Comparison of ENCODE assay signal across 18 cellular contexts in genomic region chr22:49906799-49907290, GRCh38. TPM values are rescaled to one million over a fixed set of nuclear protein-coding genes. Genes with fewer than 3 reads are reported as not detected.
DNase-seq lines count a peak whose midpoint lies in the region; ATAC-seq and TF ChIP-seq lines count a peak whose summit lies in the region.
"Had no signal": no experiment of that assay in that cellular context is flagged by ENCODE, and none has a peak within 500 bp of the region (broad histone marks: within the 10 kb centered on the region; RNA-seq: fewer than 3 reads in every experiment).

No MANE protein-coding gene starts in this region.

- WGBS in right cardiac atrium = 92% methylated on average over 14 of the region's 14 CpGs
- 93 to 94% methylated on average over 14 of the region's 14 CpGs for whole genome bisulfite sequencing in aorta, 2 donors

- H3K4me1 Mint-ChIP-seq in activated naive CD8-positive, alpha-beta T cell treated with anti-CD3 and anti-CD28 coated beads for 36 hours = peaks cover 2% of the 10 kb centered on the region

- H3K27ac Mint-ChIP-seq in activated naive CD8-positive, alpha-beta T cell treated with anti-CD3 and anti-CD28 coated beads for 36 hours = peak overlapping the region; percentile 57
- H3K27ac Mint-ChIP-seq: T-helper 1 cell treated with Interleukin-12 subunit alpha and Interleukin-12 subunit beta and Interleukin-4 antibody, amounts not matched to agents 30 μg/mL and 1 μg/mL, for 36 hours had no signal

- H3K4me3 ChIP-seq in right cardiac atrium (ENCODE audit: low read length) (no peak overlapping the region), left ventricle myocardium inferior (no peak overlapping the region), mucosa of descending colon (no peak overlapping the region), aorta (ENCODE audit: low read length in 2 of 2) (no peak overlapping the region), gastrocnemius medialis (no peak overlapping the region)
- H3K4me3 ChIP-seq: gastroesophageal sphincter, hepatocyte had no signal

- peaks cover 18% of the 10 kb centered on the region for H3K36me3 Mint-ChIP-seq in activated naive CD8-positive, alpha-beta T cell treated with anti-CD3 and anti-CD28 coated beads for 36 hours

- DNase-seq in right cardiac atrium = peak in 1 of 3 donors; percentile 25
- DNase-seq in left ventricle myocardium inferior = no peak
- DNase-seq in activated naive CD8-positive, alpha-beta T cell treated with anti-CD3 and anti-CD28 coated beads for 36 hours = no peak
- DNase-seq in mucosa of descending colon = peak in 2 of 3 donors; percentile 16 to 44
- DNase-seq in aorta = peak; percentile 40 to 72
- no peak for DNase-seq in gastrocnemius medialis
- no peak for DNase-seq in omental fat pad (ENCODE audit: low spot score)
- DNase-seq: activated CD8-positive, alpha-beta memory T cell treated with anti-CD3 and anti-CD28 coated beads for 24 hours; anterior cingulate cortex; left colon; naive B cell; NCI-H1105 treated with DMSO at 0.1 percent for 48 hours; NCI-H2029; trophoblast cell had no signal

- peaks cover 83% of the 10 kb centered on the region for H3K36me3 ChIP-seq in left ventricle myocardium inferior
- peaks cover 7% of the 10 kb centered on the region for H3K36me3 ChIP-seq in mucosa of descending colon (ENCODE audit: low read depth)
- H3K36me3 ChIP-seq in aorta (ENCODE audit: control insufficient read depth in 1 of 2, insufficient read depth in 2 of 2, low read length in 1 of 2) = peaks cover 0 to 15% of the 10 kb centered on the region in 2 donors
- peaks cover 0 to 67% of the 10 kb centered on the region in 2 donors for H3K36me3 ChIP-seq in gastrocnemius medialis

- H3K27me3 Mint-ChIP-seq in activated naive CD8-positive, alpha-beta T cell treated with anti-CD3 and anti-CD28 coated beads for 36 hours = no peaks in the 10 kb centered on the region
- H3K27me3 Mint-ChIP-seq: naive B cell had no signal

- H3K27me3 ChIP-seq in right cardiac atrium (ENCODE audit: control insufficient read depth, insufficient read depth) (no peaks in the 10 kb centered on the region), left ventricle myocardium inferior (ENCODE audit: low read depth) (no peaks in the 10 kb centered on the region), aorta (ENCODE audit: control insufficient read depth in 1 of 2, insufficient read depth in 2 of 2, low read length in 1 of 2) (no peaks in the 10 kb centered on the region), gastrocnemius medialis (no peaks in the 10 kb centered on the region)
- H3K27me3 ChIP-seq: gastroesophageal sphincter, hepatocyte had no signal

- H3K9me3 Mint-ChIP-seq in activated naive CD8-positive, alpha-beta T cell treated with anti-CD3 and anti-CD28 coated beads for 36 hours = no peaks in the 10 kb centered on the region
- H3K9me3 Mint-ChIP-seq: naive B cell; T-helper 1 cell treated with Interleukin-12 subunit alpha and Interleukin-12 subunit beta and Interleukin-4 antibody, amounts not matched to agents 30 μg/mL and 1 μg/mL, for 36 hours had no signal

- no peaks in the 10 kb centered on the region for H3K9me3 ChIP-seq in right cardiac atrium (ENCODE audit: control insufficient read depth, low read length)
- no peaks in the 10 kb centered on the region for H3K9me3 ChIP-seq in left ventricle myocardium inferior (replicated peaks)
- H3K9me3 ChIP-seq in mucosa of descending colon = no peaks in the 10 kb centered on the region
- no peaks in the 10 kb centered on the region for H3K9me3 ChIP-seq in aorta (ENCODE audit: control insufficient read depth, low read length)
- no peaks in the 10 kb centered on the region for H3K9me3 ChIP-seq in gastrocnemius medialis
- H3K9me3 ChIP-seq: gastroesophageal sphincter had no signal

- H3K4me3 Mint-ChIP-seq in activated naive CD8-positive, alpha-beta T cell treated with anti-CD3 and anti-CD28 coated beads for 36 hours = no peak overlapping the region
- H3K4me3 Mint-ChIP-seq: naive B cell; T-helper 1 cell treated with Interleukin-12 subunit alpha and Interleukin-12 subunit beta and Interleukin-4 antibody, amounts not matched to agents 30 μg/mL and 1 μg/mL, for 36 hours had no signal

- ATAC-seq in right cardiac atrium = peak; percentile 8 to 30
- no peak for ATAC-seq in mucosa of descending colon
- ATAC-seq in aorta (ENCODE audit: low FRiP score) = peak; percentile 9
- no peak for ATAC-seq in gastrocnemius medialis
- no peak for ATAC-seq in omental fat pad (ENCODE audit: low FRiP score)
- ATAC-seq in HG02623 (IDR thresholded peaks at IDR 0.05; ENCODE audit: unreplicated experiment) = no peak
- ATAC-seq: gastroesophageal sphincter, left colon had no signal

- TF ChIP-seq POLR2A in gastrocnemius medialis (IDR thresholded peaks at IDR 0.05) = no peak

- TF ChIP-seq CTCF in left ventricle myocardium inferior (IDR thresholded peaks at IDR 0.05; ENCODE audit: borderline replicate concordance) (no peak), mucosa of descending colon (IDR thresholded peaks at IDR 0.05) (no peak), gastrocnemius medialis (IDR thresholded peaks at IDR 0.05 in 4 of 5, conservative IDR thresholded peaks at IDR 0.05 in 1 of 5) (no peak), omental fat pad (IDR thresholded peaks at IDR 0.05) (no peak)

- no peaks in the 10 kb centered on the region for H3K4me1 ChIP-seq in right cardiac atrium (ENCODE audit: control insufficient read depth, insufficient read depth, low read length)
- peaks cover 11% of the 10 kb centered on the region for H3K4me1 ChIP-seq in left ventricle myocardium inferior
- no peaks in the 10 kb centered on the region for H3K4me1 ChIP-seq in mucosa of descending colon (ENCODE audit: low read depth)
- H3K4me1 ChIP-seq in aorta (ENCODE audit: control insufficient read depth in 1 of 2, insufficient read depth in 2 of 2, low read length in 2 of 2) = no peaks in the 10 kb centered on the region
- H3K4me1 ChIP-seq in gastrocnemius medialis = no peaks in the 10 kb centered on the region
- H3K4me1 ChIP-seq: gastroesophageal sphincter had no signal

- H3K27ac ChIP-seq in right cardiac atrium (ENCODE audit: low read length) = no peak overlapping the region
- H3K27ac ChIP-seq in left ventricle myocardium inferior (replicated peaks) = no peak overlapping the region
- H3K27ac ChIP-seq in aorta (ENCODE audit: low read depth in 1 of 2, low read length in 2 of 2) = no peak overlapping the region
- no peak overlapping the region for H3K27ac ChIP-seq in gastrocnemius medialis
- H3K27ac ChIP-seq: gastroesophageal sphincter, hepatocyte had no signal

- in situ Hi-C loops in gastrocnemius medialis (cut with MboI; ENCODE audit: low sequenced_read_pairs in 4 of 4) = no loop called here

- intact Hi-C loops in right cardiac atrium (cut with DNase I) = loop anchor here in 1 of 4 donors (10.0 kb wide), 1 partner anchor 142 kb away; no protein-coding TSS in a partner anchor
- intact Hi-C loops in left ventricle myocardium inferior (cut with micrococcal nuclease) = no loop called here
- intact Hi-C loops in mucosa of descending colon (cut with DNase I, micrococcal nuclease) = no loop called here
- intact Hi-C loops in aorta (cut with DNase I) = no loop called here
- intact Hi-C loops in gastrocnemius medialis (cut with DNase I; ENCODE audit: low total_unique reads) = no loop called here

RNA-seq across cellular contexts. Expression of gene ALG12, which starts 11.4 kb away (rescaled TPM):
- total RNA-seq in right cardiac atrium (10 to 100 TPM; 13.2 to 19.7 (median 17.4) TPM), left ventricle myocardium inferior (17.0 TPM), mucosa of descending colon (10 to 100 TPM; 21.7 to 28.7 (median 25.5) TPM), aorta (10 to 100 TPM; 13.7 to 18.7 TPM), gastrocnemius medialis (1 to 10 TPM; 6.4 to 9.6 (median 8.2) TPM), omental fat pad (10 to 100 TPM; 11.7 to 21.8 (median 13.0) TPM)
- polyA plus RNA-seq in right cardiac atrium (13.0 TPM), aorta (10 to 100 TPM in 1 of 2 donors, 1 to 10 TPM in 1; 3.0 to 13.4 TPM)
- 10 to 100 TPM; 14.5 to 15.2 TPM for total RNA-seq in activated naive CD8-positive, alpha-beta T cell treated with anti-CD3 and anti-CD28 coated beads for 36 hours

RNA-seq across cellular contexts. Expression of gene CRELD2, which starts 11.6 kb away (rescaled TPM):
- total RNA-seq in right cardiac atrium (10 to 100 TPM; 22.1 to 40.0 (median 26.8) TPM), left ventricle myocardium inferior (25.5 TPM), mucosa of descending colon (10 to 100 TPM; 27.6 to 57.6 (median 32.2) TPM), aorta (10 to 100 TPM; 31.2 to 41.6 TPM), gastrocnemius medialis (10 to 100 TPM in 3 of 4 donors, 1 to 10 TPM in 1; 8.9 to 15.0 (median 13.0) TPM), omental fat pad (10 to 100 TPM; 30.8 to 52.4 (median 39.8) TPM)
- polyA plus RNA-seq in right cardiac atrium (21.8 TPM), aorta (10 to 100 TPM; 12.6 to 43.5 TPM)
- 10 to 100 TPM; 32.6 to 34.8 TPM for total RNA-seq in activated naive CD8-positive, alpha-beta T cell treated with anti-CD3 and anti-CD28 coated beads for 36 hours

RNA-seq across cellular contexts. Expression of gene ZBED4, which starts 53.2 kb away (rescaled TPM):
- total RNA-seq in right cardiac atrium = 1 to 10 TPM; 3.4 to 5.3 (median 4.1) TPM
- polyA plus RNA-seq in right cardiac atrium = 2.3 TPM
- 4.1 TPM for total RNA-seq in left ventricle myocardium inferior
- total RNA-seq in activated naive CD8-positive, alpha-beta T cell treated with anti-CD3 and anti-CD28 coated beads for 36 hours = 10 to 100 TPM; 20.6 to 20.7 TPM
- total RNA-seq in mucosa of descending colon = 10 to 100 TPM; 13.7 to 18.2 (median 18.1) TPM
- total RNA-seq in aorta = 1 to 10 TPM; 8.6 to 9.7 TPM
- 1 to 10 TPM; 1.3 to 1.9 TPM for polyA plus RNA-seq in aorta
- 1 to 10 TPM; 6.7 to 8.4 (median 7.5) TPM for total RNA-seq in gastrocnemius medialis
- 10 to 100 TPM; 10.0 to 21.6 (median 11.4) TPM for total RNA-seq in omental fat pad

RNA-seq across cellular contexts. Expression of gene PIM3, which starts 53.7 kb away (rescaled TPM):
- total RNA-seq in right cardiac atrium = 10 to 100 TPM; 39.9 to 55.8 (median 49.9) TPM
- 39.0 TPM for polyA plus RNA-seq in right cardiac atrium
- total RNA-seq in left ventricle myocardium inferior = 57.1 TPM
- 100 to 1,000 TPM; 134 to 137 TPM for total RNA-seq in activated naive CD8-positive, alpha-beta T cell treated with anti-CD3 and anti-CD28 coated beads for 36 hours
- total RNA-seq in mucosa of descending colon = 100 to 1,000 TPM in 1 of 3 donors, 10 to 100 TPM in 2; 56.4 to 106 (median 58.7) TPM
- total RNA-seq in aorta = 10 to 100 TPM; 41.4 to 74.9 TPM
- 10 to 100 TPM; 11.0 to 16.0 TPM for polyA plus RNA-seq in aorta
- 100 to 1,000 TPM; 165 to 327 (median 188) TPM for total RNA-seq in gastrocnemius medialis
- total RNA-seq in omental fat pad = 100 to 1,000 TPM in 2 of 4 donors, 10 to 100 TPM in 2; 92.2 to 174 (median 114) TPM

Comparison
In these comparisons a context has a peak if more than half of its experiments do, and no peak if none do; other contexts are left out.
1. ATAC-seq: peak in right cardiac atrium (2 of 2) and aorta (single experiment); none in mucosa of descending colon (single experiment), gastrocnemius medialis (0 of 2), omental fat pad (single experiment) and HG02623 (single experiment).
2. DNase-seq: peak in mucosa of descending colon (2 of 3) and aorta (2 of 2); none in left ventricle myocardium inferior (single experiment), activated naive CD8-positive, alpha-beta T cell treated with anti-CD3 and anti-CD28 coated beads for 36 hours (single experiment), gastrocnemius medialis (0 of 2) and omental fat pad (single experiment).